Comparison of ENCODE assay signal across 23 cellular contexts in genomic region chr14:100473249-100473648, GRCh38.
A peak's percentile ranks its signal among the peaks of the same experiment; 100 is the strongest.
DNase-seq lines count a peak whose midpoint lies in the region; ATAC-seq, FAIRE-seq and TF ChIP-seq lines count a peak whose summit lies in the region.
"Had no signal": no experiment of that assay in that cellular context is flagged by ENCODE, and none has a peak within 500 bp of the region (broad histone marks: within the 10 kb centered on the region; RNA-seq: fewer than 3 reads in every experiment).

No MANE protein-coding gene starts in this region.

- TF ChIP-seq RAD21 in HepG2 (CRISPR knock-in tag; IDR thresholded peaks at IDR 0.05), result no peak

- no peaks in the 10 kb centered on the region for H3K9me3 ChIP-seq in HepG2 (ENCODE audit: low read length)
- H3K9me3 ChIP-seq in right lobe of liver, result no peaks in the 10 kb centered on the region
- no peaks in the 10 kb centered on the region for H3K9me3 ChIP-seq in trophoblast cell (ENCODE audit: insufficient read depth, low read depth, low read length)
- H3K9me3 ChIP-seq in smooth muscle cell (replicated peaks; ENCODE audit: low read depth), result no peaks in the 10 kb centered on the region
- H3K9me3 ChIP-seq: BLaER1, Caco-2, SK-N-SH had no signal

- no peak overlapping the region for H4K12ac ChIP-seq in trophoblast cell (ENCODE audit: low read depth, low read length)

- H3K9ac ChIP-seq in HepG2 (ENCODE audit: insufficient read depth, low read depth, low read length) (no peak overlapping the region), trophoblast cell (ENCODE audit: low read length) (no peak overlapping the region), smooth muscle cell (ENCODE audit: low read depth) (no peak overlapping the region)
- H3K9ac ChIP-seq: BLaER1, GM23248, SK-N-SH had no signal

- H2BK12ac ChIP-seq in trophoblast cell (ENCODE audit: low read length), result no peak overlapping the region

- in situ Hi-C loops in HepG2 (cut with HindIII; ENCODE audit: extremely low pct_ligation_motif_present, low pct_unique_long_range_greater_than_20kb), result no loop called here

- H3K27ac ChIP-seq in HepG2 (ENCODE audit: extremely low read length, insufficient read depth, low read length) (no peak overlapping the region), right lobe of liver (no peak overlapping the region), trophoblast cell (ENCODE audit: low read depth, low read length) (no peak overlapping the region), smooth muscle cell (ENCODE audit: low read depth) (no peak overlapping the region)
- H3K27ac ChIP-seq: BLaER1, GM23248 had no signal

- H2AFZ ChIP-seq in HepG2 (ENCODE audit: low read length) (no peak overlapping the region), trophoblast cell (ENCODE audit: insufficient read depth, low read length, poor library complexity) (no peak overlapping the region), smooth muscle cell (ENCODE audit: low read depth) (no peak overlapping the region)
- H2AFZ ChIP-seq: GM23248 had no signal

- BruUV-seq in HepG2 (replicated peaks; lab: Mats Ljungman, UMichigan), result no TSS peak

- intact Hi-C loops in HepG2 (cut with micrococcal nuclease; ENCODE audit: unreplicated experiment), result no loop called here
- intact Hi-C loops in right lobe of liver (cut with DNase I), result no loop called here

- no peak for FAIRE-seq in HepG2 (lab: Jason Lieb, UNC)
- FAIRE-seq: A204.1, GM12892 had no signal

- no peak for TF ChIP-seq EP300 in HepG2 (IDR thresholded peaks at IDR 0.05; ENCODE audit: low read depth in 2 of 2, low read length in 2 of 2)
- TF ChIP-seq EP300 in HepG2 (CRISPR knock-in tag; IDR thresholded peaks at IDR 0.05; ENCODE audit: borderline replicate concordance), result no peak

- WGBS in HepG2 (ENCODE audit: low lambda C conversion rate), result 80% methylated on average over 3 of the region's 3 CpGs
- 100% methylated on average over 1 of the region's 3 CpGs for WGBS in right lobe of liver (ENCODE audit: insufficient coverage, low coverage, low lambda C conversion rate, missing lambda C conversion rate)
- no CpG with 5 or more reads among the region's 3 CpGs for WGBS in trophoblast cell (ENCODE audit: extremely low coverage, insufficient coverage, insufficient read length)
- 96% methylated on average over 3 of the region's 3 CpGs for WGBS in smooth muscle cell (ENCODE audit: low lambda C conversion rate)

- no peak for TF ChIP-seq CTCF in HepG2 (CRISPR knock-in tag; IDR thresholded peaks at IDR 0.05)
- no peak for TF ChIP-seq CTCF in right lobe of liver (IDR thresholded peaks at IDR 0.05)
- no peak for TF ChIP-seq CTCF in smooth muscle cell (IDR thresholded peaks at IDR 0.05; ENCODE audit: borderline replicate concordance, insufficient read depth, poor library complexity, severe bottlenecking)

- H4K8ac ChIP-seq in trophoblast cell (ENCODE audit: low read depth, low read length), result no peak overlapping the region

- peaks cover 2% of the 10 kb centered on the region for H3K79me1 ChIP-seq in trophoblast cell (ENCODE audit: low read length)

- H3K4ac ChIP-seq in trophoblast cell (ENCODE audit: low read depth, low read length), result no peak overlapping the region

- H2BK5ac ChIP-seq in trophoblast cell (ENCODE audit: low read depth, low read length, poor library complexity), result no peak overlapping the region

- no peaks in the 10 kb centered on the region for H4K20me1 ChIP-seq in HepG2 (ENCODE audit: insufficient read depth, low read length)
- peaks cover 48% of the 10 kb centered on the region for H4K20me1 ChIP-seq in smooth muscle cell (ENCODE audit: low read depth)
- H4K20me1 ChIP-seq: BLaER1 had no signal

- H3K14ac ChIP-seq in trophoblast cell (ENCODE audit: low read length), result no peak overlapping the region

- H3K4me3 ChIP-seq in HepG2 (replicated peaks in 1 of 3; ENCODE audit: insufficient read depth in 1 of 3, low read depth in 2 of 3, low read length in 3 of 3) (no peak overlapping the region), right lobe of liver (no peak overlapping the region), trophoblast cell (ENCODE audit: low read depth, low read length) (no peak overlapping the region), smooth muscle cell (no peak overlapping the region)
- H3K4me3 ChIP-seq: BLaER1, GM23248 had no signal

- 0 out of 5 replicates have a peak, but pooled peaks cover 0 to 1% of the 10 kb centered on the region in 2 experiments for H3K27me3 ChIP-seq in HepG2 (ENCODE audit: control insufficient read depth in 1 of 2, insufficient read depth in 2 of 2, low read length in 2 of 2)
- no peaks in the 10 kb centered on the region for H3K27me3 ChIP-seq in right lobe of liver
- H3K27me3 ChIP-seq in trophoblast cell (ENCODE audit: insufficient read depth, low read length), result no peaks in the 10 kb centered on the region
- H3K27me3 ChIP-seq in smooth muscle cell (ENCODE audit: low read depth), result no peaks in the 10 kb centered on the region
- H3K27me3 ChIP-seq: BLaER1 had no signal

- peak overlapping the region; percentile 33 for H3K18ac ChIP-seq in trophoblast cell (ENCODE audit: low read length)

- ATAC-seq in HepG2 (no peak), right lobe of liver (no peak)
- ATAC-seq in stimulated activated naive CD8-positive, alpha-beta T cell treated with anti-CD3 and anti-CD28 coated beads, Interleukin-15, Interleukin-2, amounts not matched to agents 100 U/mL and 50 U/mL, for 24 hours, result no peak

- H2BK120ac ChIP-seq in trophoblast cell (ENCODE audit: insufficient read depth, low read length, poor library complexity), result no peak overlapping the region

- no peak overlapping the region for H3K23ac ChIP-seq in trophoblast cell (ENCODE audit: low read length)

- no peak overlapping the region for H4K91ac ChIP-seq in trophoblast cell (ENCODE audit: low read depth, low read length)

- POLR2A ChIA-PET in HepG2 (lab: Yijun Ruan, JAX), result no interaction called here

- H3K79me2 ChIP-seq in HepG2 (ENCODE audit: insufficient read depth, low read length), result no peaks in the 10 kb centered on the region
- H3K79me2 ChIP-seq in trophoblast cell (ENCODE audit: control insufficient read depth, insufficient read depth, low read length, poor library complexity), result no peaks in the 10 kb centered on the region
- no peaks in the 10 kb centered on the region for H3K79me2 ChIP-seq in smooth muscle cell (ENCODE audit: low read depth)

- peaks cover 12% of the 10 kb centered on the region for H3F3A ChIP-seq in smooth muscle cell (ENCODE audit: low read depth)

- CTCF ChIA-PET in HepG2 (lab: Yijun Ruan, JAX; ENCODE audit: low intra/inter-chr PET ratio, low total read pairs), result no interaction called here

- no peaks in the 10 kb centered on the region for H3K36me3 ChIP-seq in HepG2 (replicated peaks in 1 of 2; ENCODE audit: control insufficient read depth in 1 of 2, insufficient read depth in 2 of 2, low read length in 2 of 2)
- no peaks in the 10 kb centered on the region for H3K36me3 ChIP-seq in right lobe of liver
- no peaks in the 10 kb centered on the region for H3K36me3 ChIP-seq in trophoblast cell (ENCODE audit: control insufficient read depth in 1 of 2, insufficient read depth in 2 of 2, low read length in 2 of 2)
- H3K36me3 ChIP-seq in smooth muscle cell (ENCODE audit: low read depth), result no peaks in the 10 kb centered on the region
- H3K36me3 ChIP-seq: BLaER1 had no signal

- no peak for DNase-seq in HepG2 (ENCODE audit: low spot score)
- DNase-seq in right lobe of liver, result no peak
- DNase-seq in NCI-H2107 treated with DMSO at 0.1 percent for 48 hours (lab: John Stamatoyannopoulos, UW; ENCODE audit: unreplicated experiment), result peak; percentile 93
- peak; percentile 52 for DNase-seq in NCI-H774 (lab: John Stamatoyannopoulos, UW)
- no peak for DNase-seq in trophoblast cell
- DNase-seq in smooth muscle cell (lab: John Stamatoyannopoulos, UW; ENCODE audit: unreplicated experiment), result no peak
- DNase-seq in stimulated activated naive CD8-positive, alpha-beta T cell treated with anti-CD3 and anti-CD28 coated beads, Interleukin-15, Interleukin-2, amounts not matched to agents 100 U/mL and 50 U/mL, for 24 hours, result no peak
- DNase-seq in putamen (ENCODE audit: low spot score), result no peak
- DNase-seq: Caco-2; CD4-positive, CD25-positive, alpha-beta regulatory T cell; GF-D8; GM23248; H7; KBM-7; MV-4-11; NCI-H1105; NCI-H1694 treated with DMSO at 0.1 percent for 48 hours; NCI-H748 treated with DMSO at 0.1 percent for 48 hours; SK-N-SH; SW 1271 had no signal

- no peak for TF ChIP-seq POLR2A in HepG2 (IDR thresholded peaks at IDR 0.05; ENCODE audit: insufficient read depth in 1 of 2, low read depth in 2 of 2, low read length in 2 of 2)
- no peak for TF ChIP-seq POLR2A in right lobe of liver (IDR thresholded peaks at IDR 0.05)

- H2AK5ac ChIP-seq in trophoblast cell (ENCODE audit: low read length), result no peak overlapping the region

- H3K4me1 ChIP-seq in HepG2 (ENCODE audit: insufficient read depth, low read length) (peaks cover 22% of the 10 kb centered on the region), right lobe of liver (no peaks in the 10 kb centered on the region), trophoblast cell (ENCODE audit: control insufficient read depth in 1 of 2, insufficient read depth in 2 of 2, low read length in 2 of 2) (peaks cover 16 to 21% of the 10 kb centered on the region in 2 experiments), smooth muscle cell (ENCODE audit: low read depth) (peaks cover 4% of the 10 kb centered on the region)
- H3K4me1 ChIP-seq: Caco-2 had no signal

- H3K4me2 ChIP-seq in HepG2 (ENCODE audit: low read depth, low read length), result no peak overlapping the region
- no peak overlapping the region for H3K4me2 ChIP-seq in trophoblast cell (ENCODE audit: low read length)
- H3K4me2 ChIP-seq in smooth muscle cell, result no peak overlapping the region
- H3K4me2 ChIP-seq: SK-N-SH had no signal

TF ChIP-seq in HepG2, 621 proteins besides CTCF, POLR2A, EP300 and RAD21 (continues in another document):
- TF ChIP-seq ZNF512B (CRISPR knock-in tag; IDR thresholded peaks at IDR 0.05; ENCODE audit: borderline replicate concordance), result no peak

Comparison
In these comparisons a context has a peak if more than half of its experiments do, and no peak if none do; other contexts are left out.
1. DNase-seq: peak in NCI-H2107 treated with DMSO at 0.1 percent for 48 hours (single experiment) and NCI-H774 (single experiment); none in HepG2 (single experiment), right lobe of liver (0 of 3), trophoblast cell (0 of 2), smooth muscle cell (single experiment), stimulated activated naive CD8-positive, alpha-beta T cell treated with anti-CD3 and anti-CD28 coated beads, Interleukin-15, Interleukin-2, amounts not matched to agents 100 U/mL and 50 U/mL, for 24 hours (single experiment) and putamen (single experiment).